ENCODE assay signal across 8 cellular contexts in the genomic region with DNA sequence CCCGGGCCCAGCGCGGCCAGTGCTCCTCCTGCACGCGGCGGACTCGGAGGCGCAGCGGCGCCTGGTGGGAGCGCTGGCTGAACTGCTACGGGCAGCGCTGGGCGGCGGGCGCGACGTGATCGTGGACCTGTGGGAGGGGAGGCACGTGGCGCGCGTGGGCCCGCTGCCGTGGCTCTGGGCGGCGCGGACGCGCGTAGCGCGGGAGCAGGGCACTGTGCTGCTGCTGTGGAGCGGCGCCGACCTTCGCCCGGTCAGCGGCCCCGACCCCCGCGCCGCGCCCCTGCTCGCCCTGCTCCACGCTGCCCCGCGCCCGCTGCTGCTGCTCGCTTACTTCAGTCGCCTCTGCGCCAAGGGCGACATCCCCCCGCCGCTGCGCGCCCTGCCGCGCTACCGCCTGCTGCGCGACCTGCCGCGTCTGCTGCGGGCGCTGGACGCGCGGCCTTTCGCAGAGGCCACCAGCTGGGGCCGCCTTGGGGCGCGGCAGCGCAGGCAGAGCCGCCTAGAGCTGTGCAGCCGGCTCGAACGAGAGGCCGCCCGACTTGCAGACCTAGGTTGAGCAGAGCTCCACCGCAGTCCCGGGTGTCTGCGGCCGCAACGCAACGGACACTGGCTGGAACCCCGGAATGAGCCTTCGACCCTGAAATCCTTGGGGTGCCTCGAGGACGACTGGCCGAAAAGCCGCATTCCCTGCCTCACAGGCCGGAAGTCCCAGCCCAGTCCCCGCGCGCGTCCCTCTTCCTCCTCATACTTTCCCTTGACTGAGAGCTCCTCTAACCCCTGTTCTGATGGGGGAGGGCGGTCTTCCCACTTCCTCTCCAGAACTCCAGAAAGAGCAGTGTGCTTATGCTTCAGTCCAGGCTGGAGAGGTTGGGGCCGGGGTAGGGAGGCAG.
DNase-seq lines count a peak whose midpoint lies in the region; ATAC-seq lines count a peak whose summit lies in the region.

No MANE protein-coding gene starts in this region.

- no peak overlapping the region for H2AFZ ChIP-seq in neuron (ENCODE audit: low read depth, low read length)

- no peaks in the 10 kb centered on the region for H3K9me3 ChIP-seq in neuron (ENCODE audit: low read length)

- in situ Hi-C loops in ACHN (cut with HindIII; ENCODE audit: low pct_ligation_motif_present, low pct_unique_long_range_greater_than_20kb, low sequenced_read_pairs): no loop called here

- DNase-seq in ACHN: peak; percentile 51
- peak; percentile 53 for DNase-seq in NCI-H2029 (lab: John Stamatoyannopoulos, UW)
- DNase-seq in activated naive CD4-positive, alpha-beta T cell treated with Interleukin-2 at 50 U/mL for 16 hours: peak; percentile 31
- DNase-seq in globus pallidus (ENCODE audit: low spot score): peak; percentile 36
- DNase-seq in NCI-H446 treated with DMSO at 0.1 percent for 48 hours (lab: John Stamatoyannopoulos, UW): no peak
- DNase-seq in NCI-H187 (lab: John Stamatoyannopoulos, UW): no peak

- ATAC-seq in GM18498 (IDR thresholded peaks at IDR 0.05; ENCODE audit: unreplicated experiment): peak; percentile 51

- peaks cover 6% of the 10 kb centered on the region for H3K4me1 ChIP-seq in neuron (ENCODE audit: insufficient read depth, low read length)

- H3K4me3 ChIP-seq in neuron (ENCODE audit: low read length): peak overlapping the region; percentile 16

- H3K27me3 ChIP-seq in neuron (ENCODE audit: insufficient read depth, low read length): no peaks in the 10 kb centered on the region

- H3K36me3 ChIP-seq in neuron (ENCODE audit: insufficient read depth, low read length): no peaks in the 10 kb centered on the region

Comparison
In these comparisons a context has a peak if more than half of its experiments do, and no peak if none do; other contexts are left out.
1. DNase-seq: peak in ACHN (single experiment), NCI-H2029 (single experiment), activated naive CD4-positive, alpha-beta T cell treated with Interleukin-2 at 50 U/mL for 16 hours (single experiment) and globus pallidus (single experiment); none in NCI-H446 treated with DMSO at 0.1 percent for 48 hours (single experiment) and NCI-H187 (0 of 2).